22 cellular contexts compared by ENCODE assay signal in genomic region chr15:66796343-66796742, GRCh38.
DNase-seq lines count a peak whose midpoint lies in the region; ATAC-seq, FAIRE-seq and TF ChIP-seq lines count a peak whose summit lies in the region.
"Had no signal": no experiment of that assay in that cellular context is flagged by ENCODE, and none has a peak within 500 bp of the region (broad histone marks: within the 10 kb centered on the region; RNA-seq: fewer than 3 reads in every experiment).

No MANE protein-coding gene starts in this region.

- POLR2A ChIA-PET in A549 (lab: Yijun Ruan, JAX), result no interaction called here
- POLR2A ChIA-PET in Panc1 (lab: Charles Lee), result interaction anchor here (0.6 kb wide), 1 partner anchor 14 kb away, joined by 8 read pairs; no protein-coding TSS in a partner anchor

- H3K4me2 ChIP-seq in A549, result no peak overlapping the region
- H3K4me2 ChIP-seq: GM23338 had no signal

- TF ChIP-seq POLR2A in A549 (IDR thresholded peaks at IDR 0.05; ENCODE audit: low read length), result no peak

- no peaks in the 10 kb centered on the region for H3K27me3 ChIP-seq in Panc1 (ENCODE audit: control insufficient read depth, insufficient read depth, low read length)
- H3K27me3 ChIP-seq: BE2C had no signal

- peak overlapping the region; percentile 52 for H3K27ac Mint-ChIP-seq in type B pancreatic cell
- H3K27ac Mint-ChIP-seq: CD4-positive, alpha-beta T cell; GM23338 had no signal

- no peak overlapping the region for H3K4me3 Mint-ChIP-seq in type B pancreatic cell
- H3K4me3 Mint-ChIP-seq: CD4-positive, alpha-beta T cell; GM23338; IgD-negative memory B cell had no signal

- FAIRE-seq in A549 (lab: Jason Lieb, UNC), result no peak
- FAIRE-seq: D721Med, GM12892, GM18507, H54 had no signal

- CTCF ChIA-PET in A549 (lab: Yijun Ruan, JAX) (interaction anchor here (0.7 to 22.8 kb wide), 6 partner anchors 17 to 733 kb away, joined by 3 to 465 read pairs (median 4); no protein-coding TSS in a partner anchor), Panc1 (lab: Charles Lee) (interaction anchor here (0.6 kb wide), 1 partner anchor 58 kb away, joined by 13 read pairs; no protein-coding TSS in a partner anchor)

- H3K27ac ChIP-seq in A549 (peak overlapping the region in 1 of 2 experiments; percentile 7; a peak in 1 of 6 replicates), Panc1 (ENCODE audit: low read length) (peak overlapping the region; percentile 55)
- H3K27ac ChIP-seq: HL-60 had no signal

- H3K9me3 ChIP-seq in A549, result no peaks in the 10 kb centered on the region
- no peaks in the 10 kb centered on the region for H3K9me3 ChIP-seq in Panc1 (ENCODE audit: control insufficient read depth, insufficient read depth, low read depth, low read length)
- H3K9me3 ChIP-seq: BE2C, Caco-2 had no signal

- in situ Hi-C loops in Panc1 (cut with HindIII; ENCODE audit: low pct_unique_long_range_greater_than_20kb, low sequenced_read_pairs), result no loop called here

- peaks cover 6% of the 10 kb centered on the region for H3K9me3 Mint-ChIP-seq in type B pancreatic cell
- H3K9me3 Mint-ChIP-seq: CD4-positive, alpha-beta T cell; GM23338; IgD-negative memory B cell had no signal

- no peak for TF ChIP-seq RAD21 in A549 (conservative IDR thresholded peaks at IDR 0.05 in 1 of 2, IDR thresholded peaks at IDR 0.05 in 1 of 2)

- no peak overlapping the region for H3K4me3 ChIP-seq in A549
- no peak overlapping the region for H3K4me3 ChIP-seq in Panc1 (ENCODE audit: low read depth in 2 of 2, low read length in 2 of 2)
- H3K4me3 ChIP-seq: GM23338 had no signal

- peaks cover 14% of the 10 kb centered on the region for H3K4me1 Mint-ChIP-seq in type B pancreatic cell (ENCODE audit: unreplicated experiment)
- H3K4me1 Mint-ChIP-seq: GM23338, IgD-negative memory B cell had no signal

- H3K4me1 ChIP-seq in A549 (peaks cover 31% of the 10 kb centered on the region), Panc1 (ENCODE audit: control insufficient read depth, insufficient read depth, low read length) (peaks cover 25% of the 10 kb centered on the region)
- H3K4me1 ChIP-seq: BE2C had no signal

- H3K36me3 Mint-ChIP-seq in type B pancreatic cell, result no peaks in the 10 kb centered on the region

- no peaks in the 10 kb centered on the region for H3K36me3 ChIP-seq in Panc1 (ENCODE audit: control insufficient read depth, insufficient read depth, low read length)
- H3K36me3 ChIP-seq: BE2C had no signal

- ATAC-seq in A549 (no peak), Panc1 (no peak), HG03025 (IDR thresholded peaks at IDR 0.05; ENCODE audit: low FRiP score, unreplicated experiment) (no peak)
- ATAC-seq: GM23338 had no signal

- no peak for TF ChIP-seq EP300 in A549 (IDR thresholded peaks at IDR 0.05)

- no peak for TF ChIP-seq CTCF in A549 (IDR thresholded peaks at IDR 0.05)
- TF ChIP-seq CTCF in Panc1 (IDR thresholded peaks at IDR 0.05), result no peak
- TF ChIP-seq CTCF in type B pancreatic cell (conservative IDR thresholded peaks at IDR 0.05), result no peak

- no peaks in the 10 kb centered on the region for H3K27me3 Mint-ChIP-seq in type B pancreatic cell

- DNase-seq in A549 (ENCODE audit: low read depth in 1 of 2, low spot score in 1 of 2) (no peak), Panc1 (ENCODE audit: low read depth, low spot score) (no peak), mesenteric fat pad (ENCODE audit: low spot score) (peak; percentile 8), type B pancreatic cell (ENCODE audit: extremely low spot score, unreplicated experiment) (no peak), iPS-NIHi7 (ENCODE audit: extremely low spot score) (no peak)
- DNase-seq: ACHN; BE2C; C1 segment of cervical spinal cord; CD4-positive, alpha-beta T cell; DMS153; DMS79; GDM1; HCEC 1CT had no signal

- no TSS peak for BruUV-seq in Panc1 (replicated peaks; lab: Mats Ljungman, UMichigan)

- 94% methylated on average over 1 of the region's 1 CpG for WGBS in A549 (ENCODE audit: missing lambda C conversion rate)

- intact Hi-C loops in Panc1 (cut with micrococcal nuclease; ENCODE audit: unreplicated experiment), result no loop called here

TF ChIP-seq in A549, 52 proteins besides CTCF, POLR2A, EP300 and RAD21:
- 0 out of 2 replicates have a peak, but pooled peaks have one; percentile 37 for TF ChIP-seq KDM1A (IDR thresholded peaks at IDR 0.05; ENCODE audit: low read depth)
- no peak for TF ChIP-seq RFX5 (IDR thresholded peaks at IDR 0.05)
- TF ChIP-seq HOXB13 (CRISPR knock-in tag; IDR thresholded peaks at IDR 0.05; ENCODE audit: low read depth), result no peak
- TF ChIP-seq HDAC2 (IDR thresholded peaks at IDR 0.05), result no peak
- no peak for TF ChIP-seq NPAS2 (CRISPR knock-in tag; IDR thresholded peaks at IDR 0.05; ENCODE audit: borderline replicate concordance)
- TF ChIP-seq GATA3 (IDR thresholded peaks at IDR 0.05; ENCODE audit: borderline replicate concordance), result no peak
- no peak for TF ChIP-seq MAFK (IDR thresholded peaks at IDR 0.05; ENCODE audit: partially characterized antibody)
- no peak for TF ChIP-seq MAX (IDR thresholded peaks at IDR 0.05)
TF ChIP-seq in A549: peak in this region for 1.
